Comparison of ENCODE assay signal across 8 cellular contexts in the genomic region with DNA sequence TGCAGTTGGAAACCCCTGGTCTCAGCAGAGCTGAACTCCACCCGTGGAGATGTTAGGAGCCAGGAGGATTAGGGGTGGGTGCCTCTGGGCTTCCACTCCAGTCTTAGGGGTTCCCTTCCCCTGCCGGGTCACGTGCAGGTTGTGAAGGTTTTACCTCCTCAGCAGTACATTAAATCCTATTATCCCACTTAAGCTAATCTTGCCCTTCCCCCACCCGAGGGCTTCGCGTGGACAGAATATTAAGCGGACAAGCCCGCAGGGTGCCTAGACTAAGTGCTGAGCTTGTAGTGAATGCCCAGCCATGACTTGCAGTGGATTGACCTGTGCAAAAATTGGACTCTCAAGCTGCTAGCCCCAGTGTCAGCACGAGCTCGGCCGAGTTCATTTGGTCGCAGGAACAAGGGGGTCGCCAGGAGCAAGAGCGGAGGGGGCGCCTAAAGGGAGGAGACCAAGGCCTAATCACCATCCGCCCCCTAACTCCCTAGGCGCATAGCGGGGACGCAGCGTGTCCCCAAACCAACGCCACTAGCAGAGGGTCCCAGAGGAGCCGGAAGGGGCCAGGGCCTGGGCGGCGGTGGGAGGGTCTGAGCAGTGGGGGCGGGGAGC. TPM values are rescaled to one million over a fixed set of nuclear protein-coding genes. Genes with fewer than 3 reads are reported as not detected.
DNase-seq lines count a peak whose midpoint lies in the region; ATAC-seq and TF ChIP-seq lines count a peak whose summit lies in the region.

No MANE protein-coding gene starts in this region.

- H3K36me3 ChIP-seq in KOPT-K1 (ENCODE audit: insufficient read depth, low read length) = no peaks in the 10 kb centered on the region
- H3K36me3 ChIP-seq in naive thymus-derived CD4-positive, alpha-beta T cell (ENCODE audit: control insufficient read depth in 2 of 3, insufficient read depth in 3 of 3, low read length in 3 of 3) = no peaks in the 10 kb centered on the region

- CTCF ChIA-PET in naive thymus-derived CD4-positive, alpha-beta T cell (lab: Charles Lee) = interaction anchor here (0.6 to 1.4 kb wide), 3 partner anchors 9 to 88 kb away, joined by 3 to 7 read pairs (median 3); no protein-coding TSS in a partner anchor

- intact Hi-C loops in dorsolateral prefrontal cortex (cut with DNase I) = loop anchor here in 1 of 2 donors (10.0 kb wide), 1 partner anchor 96 kb away; a partner anchor contains a TSS
- intact Hi-C loops in naive thymus-derived CD4-positive, alpha-beta T cell (cut with micrococcal nuclease) = loop anchor here (1.0 to 5.0 kb wide), 7 partner anchors 9 to 98 kb away; a partner anchor contains a TSS
- intact Hi-C loops in sciatic nerve (cut with DNase I) = no loop called here

- no peaks in the 10 kb centered on the region for H3K27me3 ChIP-seq in dorsolateral prefrontal cortex
- H3K27me3 ChIP-seq in naive thymus-derived CD4-positive, alpha-beta T cell (ENCODE audit: control insufficient read depth in 2 of 2, insufficient read depth in 2 of 2, low read length in 2 of 2) = no peaks in the 10 kb centered on the region

- H3K4me3 ChIP-seq in dorsolateral prefrontal cortex = peak overlapping the region; percentile 53 to 97 (median 87)
- H3K4me3 ChIP-seq in naive thymus-derived CD4-positive, alpha-beta T cell (ENCODE audit: low read length) = peak overlapping the region; percentile 67

- peak overlapping the region; percentile 41 for H3K27ac Mint-ChIP-seq in T-helper 1 cell treated with Interleukin-12 subunit alpha and Interleukin-12 subunit beta and Interleukin-4 antibody, amounts not matched to agents 30 μg/mL and 1 μg/mL, for 36 hours
- peak overlapping the region; percentile 63 to 90 (median 78) for H3K27ac Mint-ChIP-seq in naive thymus-derived CD4-positive, alpha-beta T cell

- H3K27ac ChIP-seq in KOPT-K1 (ENCODE audit: low read depth, low read length, poor library complexity, severe bottlenecking) = peak overlapping the region; percentile 71
- peak overlapping the region in 55 of 59 donors; percentile 7 to 92 (median 81) for H3K27ac ChIP-seq in dorsolateral prefrontal cortex
- H3K27ac ChIP-seq in naive thymus-derived CD4-positive, alpha-beta T cell (ENCODE audit: low read depth, low read length) = peak overlapping the region; percentile 85

- peaks cover 25% of the 10 kb centered on the region for H3K4me1 Mint-ChIP-seq in T-helper 1 cell treated with Interleukin-12 subunit alpha and Interleukin-12 subunit beta and Interleukin-4 antibody, amounts not matched to agents 30 μg/mL and 1 μg/mL, for 36 hours (ENCODE audit: low read depth)
- peaks cover 19 to 34% (median 25%) of the 10 kb centered on the region in 7 donors for H3K4me1 Mint-ChIP-seq in naive thymus-derived CD4-positive, alpha-beta T cell

- peaks cover 11 to 23% of the 10 kb centered on the region in 2 donors for H3K4me1 ChIP-seq in naive thymus-derived CD4-positive, alpha-beta T cell (ENCODE audit: control insufficient read depth in 2 of 2, insufficient read depth in 2 of 2, low read length in 2 of 2)

- peaks cover 9% of the 10 kb centered on the region for H3K36me3 Mint-ChIP-seq in T-helper 1 cell treated with Interleukin-12 subunit alpha and Interleukin-12 subunit beta and Interleukin-4 antibody, amounts not matched to agents 30 μg/mL and 1 μg/mL, for 36 hours (ENCODE audit: low read depth)
- peaks cover 0 to 6% (median 0%) of the 10 kb centered on the region in 5 donors for H3K36me3 Mint-ChIP-seq in naive thymus-derived CD4-positive, alpha-beta T cell

- DNase-seq in T-helper 1 cell (no peak), dorsolateral prefrontal cortex (peak in 1 of 10 donors; percentile 38), NCI-H146 (lab: John Stamatoyannopoulos, UW) (no peak), sciatic nerve (ENCODE audit: low spot score) (no peak)
- DNase-seq in naive thymus-derived CD4-positive, alpha-beta T cell = no peak

- peaks cover 6% of the 10 kb centered on the region for H3K27me3 Mint-ChIP-seq in T-helper 1 cell treated with Interleukin-12 subunit alpha and Interleukin-12 subunit beta and Interleukin-4 antibody, amounts not matched to agents 30 μg/mL and 1 μg/mL, for 36 hours (ENCODE audit: low read depth)
- H3K27me3 Mint-ChIP-seq in naive thymus-derived CD4-positive, alpha-beta T cell = peaks cover 0 to 3% (median 0%) of the 10 kb centered on the region in 5 donors

- no peaks in the 10 kb centered on the region for H3K9me3 Mint-ChIP-seq in T-helper 1 cell treated with Interleukin-12 subunit alpha and Interleukin-12 subunit beta and Interleukin-4 antibody, amounts not matched to agents 30 μg/mL and 1 μg/mL, for 36 hours
- peaks cover 0 to 2% (median 0%) of the 10 kb centered on the region in 11 donors for H3K9me3 Mint-ChIP-seq in naive thymus-derived CD4-positive, alpha-beta T cell

- POLR2A ChIA-PET in naive thymus-derived CD4-positive, alpha-beta T cell (lab: Charles Lee) = interaction anchor here (0.7 to 6.6 kb wide), 17 partner anchors 9 to 329 kb away, joined by 3 to 95 read pairs (median 4); a partner anchor contains a TSS

- peak overlapping the region; percentile 82 for H3K4me3 Mint-ChIP-seq in T-helper 1 cell treated with Interleukin-12 subunit alpha and Interleukin-12 subunit beta and Interleukin-4 antibody, amounts not matched to agents 30 μg/mL and 1 μg/mL, for 36 hours
- peak overlapping the region; percentile 72 to 96 (median 84) for H3K4me3 Mint-ChIP-seq in naive thymus-derived CD4-positive, alpha-beta T cell

- no peak for TF ChIP-seq CTCF in dorsolateral prefrontal cortex (IDR thresholded peaks at IDR 0.05 in 54 of 56, conservative IDR thresholded peaks at IDR 0.05 in 2 of 56; ENCODE audit: low read depth in 1 of 56, partially characterized antibody in 56 of 56)

- H3K9me3 ChIP-seq in KOPT-K1 (ENCODE audit: insufficient read depth, low read length, poor library complexity, severe bottlenecking) = no peaks in the 10 kb centered on the region
- no peaks in the 10 kb centered on the region for H3K9me3 ChIP-seq in naive thymus-derived CD4-positive, alpha-beta T cell (ENCODE audit: control insufficient read depth in 2 of 3, low read length in 3 of 3)

- no peak for ATAC-seq in naive thymus-derived CD4-positive, alpha-beta T cell
- ATAC-seq in GM19452 (IDR thresholded peaks at IDR 0.05; ENCODE audit: unreplicated experiment) (no peak), sciatic nerve (no peak)

RNA-seq across cellular contexts. Expression of a gene that starts 0.5 kb away (rescaled TPM):
- total RNA-seq in dorsolateral prefrontal cortex (100 to 1,000 TPM in 10 of 120 experiments, 10 to 100 TPM in 110; 21.9 to 147 (median 66.9) TPM), sciatic nerve (55.9 TPM)
- 10 to 100 TPM; 15.9 to 31.0 (median 20.7) TPM for total RNA-seq in naive thymus-derived CD4-positive, alpha-beta T cell
- polyA plus RNA-seq in naive thymus-derived CD4-positive, alpha-beta T cell = 10 to 100 TPM in 1 of 2 donors, 1 to 10 TPM in 1; 5.6 to 11.0 TPM

RNA-seq across cellular contexts. Expression of a gene that starts 33.1 kb away (rescaled TPM):
- total RNA-seq in dorsolateral prefrontal cortex = 10 to 100 TPM; 22.2 to 60.6 (median 33.3) TPM
- total RNA-seq in naive thymus-derived CD4-positive, alpha-beta T cell = 100 to 1,000 TPM in 3 of 5 experiments, 10 to 100 TPM in 2; 76.8 to 149 (median 127) TPM
- polyA plus RNA-seq in naive thymus-derived CD4-positive, alpha-beta T cell = 100 to 1,000 TPM; 224 to 229 TPM
- 43.3 TPM for total RNA-seq in sciatic nerve

RNA-seq across cellular contexts. Expression of a gene that starts 33.4 kb away (rescaled TPM):
- 10 to 100 TPM in 109 of 120 experiments, 1 to 10 TPM in 11; 7.3 to 21.9 (median 14.1) TPM for total RNA-seq in dorsolateral prefrontal cortex
- 10 to 100 TPM in 4 of 5 experiments, 1 to 10 TPM in 1; 7.3 to 16.3 (median 14.9) TPM for total RNA-seq in naive thymus-derived CD4-positive, alpha-beta T cell
- polyA plus RNA-seq in naive thymus-derived CD4-positive, alpha-beta T cell = 1 to 10 TPM in 1 of 2 donors, under 1 TPM in 1; 0.61 to 1.2 TPM
- total RNA-seq in sciatic nerve = 5.4 TPM

RNA-seq across cellular contexts. Expression of a gene that starts 48.7 kb away (rescaled TPM):
- total RNA-seq in dorsolateral prefrontal cortex (1 to 10 TPM in 56 of 120 experiments, under 1 TPM in 51, not detected in 13; 0.14 to 3.2 (median 1.1) TPM), sciatic nerve (0.71 TPM)
- 1 to 10 TPM in 1 of 5 experiments, under 1 TPM in 3, not detected in 1; 0.40 to 1.8 (median 0.63) TPM for total RNA-seq in naive thymus-derived CD4-positive, alpha-beta T cell
- not detected for polyA plus RNA-seq in naive thymus-derived CD4-positive, alpha-beta T cell
